ENCODE assay signal across 27 cellular contexts in genomic region chr18:4751523-4751922, GRCh38.
"Had no signal": no experiment of that assay in that cellular context is flagged by ENCODE, and none has a peak within 500 bp of the region (broad histone marks: within the 10 kb centered on the region; RNA-seq: fewer than 3 reads in every experiment).

No MANE protein-coding gene starts in this region.

- ATAC-seq: activated CD8-positive, alpha-beta T cell treated with anti-CD3 and anti-CD28 coated beads for 36 hours; activated T-cell treated with anti-CD3 and anti-CD28 coated beads, Interleukin-2, amount 50 U/mL, for 4 hours; activated T-helper 17 cell treated with anti-CD3 and anti-CD28 coated beads, Interleukin-2, amount 50 U/mL, for 72 hours; gastroesophageal sphincter had no signal

- H3K4me1 ChIP-seq: esophagus squamous epithelium, gastroesophageal sphincter had no signal

- H3K9me3 ChIP-seq: esophagus squamous epithelium, gastroesophageal sphincter had no signal

- DNase-seq: activated CD4-positive, alpha-beta T cell treated with anti-CD3 and anti-CD28 coated beads for 1 hour; activated CD4-positive, alpha-beta T cell treated with anti-CD3 and anti-CD28 coated beads for 4 hours; activated CD4-positive, alpha-beta T cell treated with anti-CD3 and anti-CD28 coated beads, Interleukin-2, amount 10 ng/mL, durations not matched to agents 7 days and 5 days; activated CD4-positive, alpha-beta T cell treated with anti-CD3 and anti-CD28 coated beads, Interleukin-2, amount 50 U/mL, for 48 hours; activated CD8-positive, alpha-beta memory T cell treated with anti-CD3 and anti-CD28 coated beads for 24 hours; activated CD8-positive, alpha-beta T cell treated with anti-CD3 and anti-CD28 coated beads for 36 hours; activated effector memory CD4-positive, alpha-beta T cell treated with Interleukin-2 at 50 U/mL for 16 hours; activated gamma-delta T cell treated with Interleukin-2 at 50 U/mL for 16 hours; activated naive CD4-positive, alpha-beta T cell treated with anti-CD3 and anti-CD28 coated beads, Interleukin-2, amount 50 U/mL, for 16 hours; activated naive CD4-positive, alpha-beta T cell treated with Interleukin-2 at 50 U/mL for 16 hours; activated T-cell treated with anti-CD3 and anti-CD28 coated beads, Interleukin-2, amount 50 U/mL, for 4 hours; amniotic stem cell; brain microvascular endothelial cell; cortex of kidney; dermis blood vessel endothelial cell; effector CD8-positive, alpha-beta T cell; esophagus squamous epithelium; foreskin melanocyte; head of caudate nucleus; T-helper 2 cell had no signal

- H3K27me3 ChIP-seq: brain microvascular endothelial cell, esophagus squamous epithelium, gastroesophageal sphincter had no signal

- H3K4me3 ChIP-seq: esophagus squamous epithelium, gastroesophageal sphincter had no signal

- H3K27ac ChIP-seq: brain microvascular endothelial cell, epithelial cell of prostate, esophagus squamous epithelium, gastroesophageal sphincter had no signal

- FAIRE-seq: astrocyte, bronchial epithelial cell, endometrium, endothelial cell of umbilical vein had no signal

- H3K36me3 ChIP-seq: brain microvascular endothelial cell, esophagus squamous epithelium, gastroesophageal sphincter had no signal
